Comparison of ENCODE assay signal across 8 cellular contexts in genomic region chr9:15306068-15306756, GRCh38.
DNase-seq lines count a peak whose midpoint lies in the region; ATAC-seq and TF ChIP-seq lines count a peak whose summit lies in the region.

No MANE protein-coding gene starts in this region.

- no peak for DNase-seq in DND-41
- DNase-seq in NCI-H748 treated with DMSO at 0.1 percent for 48 hours (lab: John Stamatoyannopoulos, UW): peak; percentile 87
- DNase-seq in activated gamma-delta T cell (lab: John Stamatoyannopoulos, UW): peak; percentile 16
- peak; percentile 73 for DNase-seq in glomerular visceral epithelial cell (ENCODE audit: extremely low spot score)
- no peak for DNase-seq in NCI-H446 (lab: John Stamatoyannopoulos, UW)
- no peak for DNase-seq in 8988T

- no peaks in the 10 kb centered on the region for H3K27me3 ChIP-seq in DND-41 (ENCODE audit: insufficient read depth, low read length, poor library complexity)
- H3K27me3 ChIP-seq in neutrophil: peaks cover 69% of the 10 kb centered on the region

- H3K4me3 ChIP-seq in DND-41 (ENCODE audit: low read depth in 1 of 2, low read length in 2 of 2) (peak overlapping the region; percentile 25 to 66; a peak in 3 of 4 replicates), neutrophil (ENCODE audit: low read depth in 1 of 2, low read length in 1 of 2) (peak overlapping the region; percentile 65 to 89)

- H3K9me3 ChIP-seq in DND-41 (ENCODE audit: insufficient read depth, low read length, severe bottlenecking): no peaks in the 10 kb centered on the region
- H3K9me3 ChIP-seq in neutrophil: no peaks in the 10 kb centered on the region

- no peak for ATAC-seq in DND-41 (ENCODE audit: insufficient read depth, low read depth)
- ATAC-seq in HG03064 (IDR thresholded peaks at IDR 0.05; ENCODE audit: low read depth, unreplicated experiment): peak; percentile 4

- H3K4me1 ChIP-seq in DND-41 (ENCODE audit: insufficient read depth, low read length) (peaks cover 16% of the 10 kb centered on the region), neutrophil (ENCODE audit: control insufficient read depth in 1 of 2, insufficient read depth in 1 of 2, low read depth in 1 of 2, low read length in 1 of 2) (peaks cover 18% of the 10 kb centered on the region in 2 experiments)

- TF ChIP-seq CTCF in DND-41 (IDR thresholded peaks at IDR 0.05; ENCODE audit: borderline replicate concordance, extremely low read depth, low read length, poor library complexity, severe bottlenecking): no peak
- no peak for TF ChIP-seq CTCF in neutrophil (IDR thresholded peaks at IDR 0.05)

- peak overlapping the region; percentile 76 for H3K4me2 ChIP-seq in DND-41 (ENCODE audit: insufficient read depth, low read length)

- no peaks in the 10 kb centered on the region for H4K20me1 ChIP-seq in DND-41 (ENCODE audit: insufficient read depth, low read length)

- no peaks in the 10 kb centered on the region for H3K79me2 ChIP-seq in DND-41 (ENCODE audit: insufficient read depth, low read length)

- H2AFZ ChIP-seq in DND-41 (ENCODE audit: low read depth, low read length): peak overlapping the region; percentile 74

- peak overlapping the region; percentile 5; the same call in 1 of the 2 replicates for H3K27ac ChIP-seq in DND-41 (ENCODE audit: low read length)
- H3K27ac ChIP-seq in neutrophil: no peak overlapping the region

- no peaks in the 10 kb centered on the region for H3K36me3 ChIP-seq in DND-41 (ENCODE audit: insufficient read depth, low read length)
- no peaks in the 10 kb centered on the region for H3K36me3 ChIP-seq in neutrophil

- peak overlapping the region; percentile 60 for H3K9ac ChIP-seq in DND-41 (ENCODE audit: low read depth, low read length)

Comparison
In these comparisons a context has a peak if more than half of its experiments do, and no peak if none do; other contexts are left out.
1. DNase-seq: peak in NCI-H748 treated with DMSO at 0.1 percent for 48 hours (single experiment), activated gamma-delta T cell (single experiment) and glomerular visceral epithelial cell (single experiment); none in DND-41 (single experiment), NCI-H446 (0 of 2) and 8988T (single experiment).